17 cellular contexts compared by ENCODE assay signal in genomic region chr10:71583076-71583475, GRCh38.
DNase-seq lines count a peak whose midpoint lies in the region; ATAC-seq and TF ChIP-seq lines count a peak whose summit lies in the region.
"Had no signal": no experiment of that assay in that cellular context is flagged by ENCODE, and none has a peak within 500 bp of the region (broad histone marks: within the 10 kb centered on the region; RNA-seq: fewer than 3 reads in every experiment).

No MANE protein-coding gene starts in this region.

- no peaks in the 10 kb centered on the region for H3K9me3 ChIP-seq in HEK293 (ENCODE audit: control insufficient read depth, insufficient read depth, low read depth, low read length)
- no peaks in the 10 kb centered on the region for H3K9me3 ChIP-seq in neural cell (ENCODE audit: low read length)
- H3K9me3 ChIP-seq in osteoblast (ENCODE audit: low read depth, low read length) = no peaks in the 10 kb centered on the region
- H3K9me3 ChIP-seq in Caco-2 = no peaks in the 10 kb centered on the region

- H3K9ac ChIP-seq in neural cell (ENCODE audit: low read length) = peak overlapping the region; percentile 9
- H3K9ac ChIP-seq: GM23248 had no signal

- no peaks in the 10 kb centered on the region for H3F3A ChIP-seq in neural cell (ENCODE audit: insufficient read depth, low read length, poor library complexity, severe bottlenecking)

- H3K36me3 ChIP-seq in HEK293 (ENCODE audit: control insufficient read depth in 2 of 2, insufficient read depth in 1 of 2, low read length in 2 of 2) (no peaks in the 10 kb centered on the region), neural cell (ENCODE audit: insufficient read depth, low read length) (no peaks in the 10 kb centered on the region), osteoblast (ENCODE audit: insufficient read depth, low read length) (no peaks in the 10 kb centered on the region), Caco-2 (ENCODE audit: control insufficient read depth, insufficient read depth, low read length) (no peaks in the 10 kb centered on the region)

- no peak overlapping the region for H3K4me3 ChIP-seq in HEK293 (ENCODE audit: low read depth, low read length)
- no peak overlapping the region for H3K4me3 ChIP-seq in neural cell (ENCODE audit: low read length)
- no peak overlapping the region for H3K4me3 ChIP-seq in osteoblast (ENCODE audit: insufficient read depth, low read length)
- no peak overlapping the region for H3K4me3 ChIP-seq in foreskin fibroblast (ENCODE audit: low read depth in 1 of 2, low read length in 2 of 2)
- H3K4me3 ChIP-seq in Caco-2 (ENCODE audit: low read depth, low read length) = no peak overlapping the region
- H3K4me3 ChIP-seq: GM23248 had no signal

- no peak for TF ChIP-seq RAD21 in neural cell (conservative IDR thresholded peaks at IDR 0.05)

- H3K27me3 ChIP-seq in neural cell (ENCODE audit: insufficient read depth, low read depth, low read length) = no peaks in the 10 kb centered on the region
- H3K27me3 ChIP-seq in osteoblast (ENCODE audit: insufficient read depth, low read length) = peaks cover 14% of the 10 kb centered on the region
- H3K27me3 ChIP-seq in Caco-2 (replicated peaks; ENCODE audit: control insufficient read depth, insufficient read depth, low read length) = no peaks in the 10 kb centered on the region

- H3K79me2 ChIP-seq in neural cell (replicated peaks; ENCODE audit: insufficient read depth, low read length) (no peaks in the 10 kb centered on the region), osteoblast (ENCODE audit: insufficient read depth, low read length) (no peaks in the 10 kb centered on the region)

- H3K4me3 Mint-ChIP-seq in brain (no peak overlapping the region), Caco-2 (ENCODE audit: unreplicated experiment) (no peak overlapping the region)
- H3K4me3 Mint-ChIP-seq: CD14-positive monocyte; CD4-positive, alpha-beta T cell; CD8-positive, alpha-beta memory T cell had no signal

- no peak for TF ChIP-seq EP300 in neural cell (conservative IDR thresholded peaks at IDR 0.05; ENCODE audit: poor library complexity, severe bottlenecking)

- H4K20me1 ChIP-seq in neural cell (ENCODE audit: insufficient read depth) = no peaks in the 10 kb centered on the region
- H4K20me1 ChIP-seq in osteoblast (ENCODE audit: insufficient read depth, low read length) = no peaks in the 10 kb centered on the region

- no peaks in the 10 kb centered on the region for H3K27me3 Mint-ChIP-seq in brain
- peaks cover 6% of the 10 kb centered on the region for H3K27me3 Mint-ChIP-seq in Caco-2 (ENCODE audit: insufficient read depth, unreplicated experiment)
- H3K27me3 Mint-ChIP-seq: CD4-positive, alpha-beta T cell had no signal

- H3K27ac Mint-ChIP-seq in brain (peak overlapping the region in 3 of 5 experiments; percentile 11 to 87 (median 87)), Caco-2 (ENCODE audit: unreplicated experiment) (no peak overlapping the region)
- H3K27ac Mint-ChIP-seq: CD4-positive, alpha-beta T cell had no signal

- no peaks in the 10 kb centered on the region for H3K9me2 ChIP-seq in neural cell (ENCODE audit: insufficient read depth, low read length)

- H3K27ac ChIP-seq in HEK293 (ENCODE audit: extremely low read depth, low read depth, low read length) (no peak overlapping the region), neural cell (ENCODE audit: low read length) (peak overlapping the region; percentile 65), osteoblast (ENCODE audit: low read depth, low read length) (no peak overlapping the region)
- H3K27ac ChIP-seq: GM23248 had no signal

- no peaks in the 10 kb centered on the region for H3K4me1 ChIP-seq in HEK293 (ENCODE audit: control insufficient read depth, insufficient read depth, low read length)
- no peaks in the 10 kb centered on the region for H3K4me1 ChIP-seq in osteoblast (ENCODE audit: insufficient read depth, low read length)
- H3K4me1 ChIP-seq in Caco-2 = no peaks in the 10 kb centered on the region

- H3K9me3 Mint-ChIP-seq in brain (peaks cover 0 to 4% (median 0%) of the 10 kb centered on the region in 5 experiments), Caco-2 (ENCODE audit: unreplicated experiment) (no peaks in the 10 kb centered on the region)
- H3K9me3 Mint-ChIP-seq: CD14-positive monocyte; CD4-positive, alpha-beta T cell; CD8-positive, alpha-beta memory T cell had no signal

- POLR2A ChIA-PET in HEK293 (lab: Yijun Ruan, JAX) (no interaction called here), Caco-2 (lab: Charles Lee) (no interaction called here)

- no peaks in the 10 kb centered on the region for H3K36me3 Mint-ChIP-seq in brain
- peaks cover 5% of the 10 kb centered on the region for H3K36me3 Mint-ChIP-seq in Caco-2 (ENCODE audit: insufficient read depth, unreplicated experiment)
- H3K36me3 Mint-ChIP-seq: CD14-positive monocyte; CD8-positive, alpha-beta memory T cell had no signal

- intact Hi-C loops in Caco-2 (cut with micrococcal nuclease; ENCODE audit: unreplicated experiment) = no loop called here

- ATAC-seq in stimulated activated naive CD8-positive, alpha-beta T cell treated with anti-CD3 and anti-CD28 coated beads, Interleukin-15, Interleukin-2, amounts not matched to agents 100 U/mL and 50 U/mL, for 24 hours = no peak

- H3K4me2 ChIP-seq in neural cell (ENCODE audit: low read length) = no peak overlapping the region
- H3K4me2 ChIP-seq in osteoblast (ENCODE audit: insufficient read depth, low read length) = no peak overlapping the region

- TF ChIP-seq CTCF in HEK293 (tag by site-specific recombination; IDR thresholded peaks at IDR 0.05) = no peak
- TF ChIP-seq CTCF in brain (conservative IDR thresholded peaks at IDR 0.05) = no peak
- TF ChIP-seq CTCF in neural cell (IDR thresholded peaks at IDR 0.05; ENCODE audit: poor library complexity, severe bottlenecking) = no peak
- TF ChIP-seq CTCF in osteoblast (IDR thresholded peaks at IDR 0.05; ENCODE audit: extremely low read depth, low read depth, low read length) = no peak
- no peak for TF ChIP-seq CTCF in foreskin fibroblast (IDR thresholded peaks at IDR 0.05; ENCODE audit: low read depth, low read length)
- no peak for TF ChIP-seq CTCF in Caco-2 (IDR thresholded peaks at IDR 0.05; ENCODE audit: insufficient read depth in 1 of 2, low read depth in 1 of 2, low read length in 1 of 2, severe bottlenecking in 1 of 2, unreplicated experiment in 1 of 2)

- DNase-seq in osteoblast (ENCODE audit: insufficient read length, low spot score, missing footprints) = peak; percentile 18
- no peak for DNase-seq in foreskin fibroblast
- DNase-seq in Caco-2 = no peak
- no peak for DNase-seq in stimulated activated naive CD8-positive, alpha-beta T cell treated with anti-CD3 and anti-CD28 coated beads, Interleukin-15, Interleukin-2, amounts not matched to agents 100 U/mL and 50 U/mL, for 24 hours
- DNase-seq in DMS53 treated with DMSO at 0.1 percent for 48 hours (lab: John Stamatoyannopoulos, UW; ENCODE audit: unreplicated experiment) = no peak
- DNase-seq: Calu3; CD4-positive, alpha-beta T cell; CD8-positive, alpha-beta memory T cell; DMS53; DND-41; GM23248; H7; HCEC 1CT had no signal

- no TSS peak for BruUV-seq in Caco-2 (replicated peaks; lab: Mats Ljungman, UMichigan)

- CTCF ChIA-PET in HEK293 (lab: Yijun Ruan, JAX) (interaction anchor here (0.7 to 1.7 kb wide), 4 partner anchors 9 to 14 kb away, joined by 3 to 8 read pairs (median 4); no protein-coding TSS in a partner anchor), Caco-2 (lab: Charles Lee) (interaction anchor here (0.6 to 1.6 kb wide), 4 partner anchors 13 to 1446 kb away, joined by 3 to 7 read pairs (median 5); no protein-coding TSS in a partner anchor)

- H3K4me1 Mint-ChIP-seq in brain = peaks cover 27% of the 10 kb centered on the region
- no peaks in the 10 kb centered on the region for H3K4me1 Mint-ChIP-seq in Caco-2 (ENCODE audit: low read depth, unreplicated experiment)
- H3K4me1 Mint-ChIP-seq: CD14-positive monocyte; CD8-positive, alpha-beta memory T cell had no signal

- H2AFZ ChIP-seq in neural cell (ENCODE audit: low read depth, low read length) (no peak overlapping the region), osteoblast (ENCODE audit: low read length) (no peak overlapping the region)
- H2AFZ ChIP-seq: GM23248 had no signal

TF ChIP-seq in HEK293, 187 proteins besides CTCF, POLR2A, EP300 and RAD21:
- TF ChIP-seq ZBTB8A (tag by site-specific recombination; IDR thresholded peaks at IDR 0.05) (no peak), GLIS2 (tag by site-specific recombination; IDR thresholded peaks at IDR 0.05) (peak; percentile 35; the same call in 1 of the 2 replicates)

TF ChIP-seq in neural cell, 6 proteins besides CTCF, POLR2A, EP300 and RAD21:
- TF ChIP-seq POLR2AphosphoS5 (IDR thresholded peaks at IDR 0.05) = no peak
- no peak for TF ChIP-seq EZH2 (IDR thresholded peaks at IDR 0.05; ENCODE audit: borderline replicate concordance, insufficient read depth, low read length, poor library complexity, severe bottlenecking)
- no peak for TF ChIP-seq MXI1 (conservative IDR thresholded peaks at IDR 0.05; ENCODE audit: poor library complexity, severe bottlenecking)
- no peak for TF ChIP-seq REST (IDR thresholded peaks at IDR 0.05; ENCODE audit: borderline replicate concordance)
- TF ChIP-seq TAF1 (IDR thresholded peaks at IDR 0.05; ENCODE audit: low read depth) = no peak
